28 cellular contexts compared by ENCODE assay signal in the genomic region with DNA sequence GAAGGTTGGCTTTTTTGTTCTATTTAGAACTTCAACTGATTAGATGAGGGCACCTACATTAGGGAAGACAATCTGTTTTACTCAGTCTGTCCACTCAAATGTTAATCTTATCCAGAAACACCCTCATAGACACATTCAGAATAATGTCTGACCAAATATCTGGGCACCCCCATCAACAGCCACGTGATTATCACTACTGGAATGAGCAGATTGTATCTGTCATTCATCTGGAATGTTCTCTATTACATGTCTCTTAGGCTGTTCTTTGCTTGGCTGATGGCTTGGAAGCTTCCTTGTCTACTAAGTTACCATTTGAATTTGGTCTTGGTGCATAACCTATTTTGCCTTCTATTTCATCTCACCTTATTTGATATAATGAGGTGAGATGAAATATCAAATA. TPM values are rescaled to one million over a fixed set of nuclear protein-coding genes. Genes with fewer than 3 reads are reported as not detected.
DNase-seq lines count a peak whose midpoint lies in the region; ATAC-seq, FAIRE-seq and TF ChIP-seq lines count a peak whose summit lies in the region.
"Had no signal": no experiment of that assay in that cellular context is flagged by ENCODE, and none has a peak within 500 bp of the region (broad histone marks: within the 10 kb centered on the region; RNA-seq: fewer than 3 reads in every experiment).

No MANE protein-coding gene starts in this region.

- H3K4me3 ChIP-seq in parathyroid adenoma (ENCODE audit: low read depth, low read length) (no peak overlapping the region), thyroid gland (replicated peaks in 1 of 3) (no peak overlapping the region)
- H3K4me3 ChIP-seq: breast epithelium, hepatocyte, tibial nerve had no signal

- H3K9me3 ChIP-seq in parathyroid adenoma (ENCODE audit: control insufficient read depth, low read length) (no peaks in the 10 kb centered on the region), thyroid gland (no peaks in the 10 kb centered on the region)
- H3K9me3 ChIP-seq: breast epithelium, tibial nerve had no signal

- H3K27me3 Mint-ChIP-seq in glutamatergic neuron (ENCODE audit: unreplicated experiment), result no peaks in the 10 kb centered on the region

- POLR2A ChIA-PET in RWPE1 (lab: Yijun Ruan, JAX; ENCODE audit: low non-redundant PET), result no interaction called here

- CTCF ChIA-PET in RWPE1 (lab: Yijun Ruan, JAX), result interaction anchor here (0.6 kb wide), 1 partner anchor 36 kb away, joined by 4 read pairs; no protein-coding TSS in a partner anchor

- peaks cover 2% of the 10 kb centered on the region for H3K9me3 Mint-ChIP-seq in glutamatergic neuron (ENCODE audit: unreplicated experiment)
- H3K9me3 Mint-ChIP-seq: activated naive CD4-positive, alpha-beta T cell treated with anti-CD3 and anti-CD28 coated beads, Interleukin-2, amount 50 U/mL, for 72 hours; activated T-cell treated with anti-CD3 and anti-CD28 coated beads, Interleukin-2, amount 50 U/mL, for 24 hours; memory B cell; nephron progenitor cell; stimulated activated effector memory CD8-positive, alpha-beta T cell treated with anti-CD3 and anti-CD28 coated beads, Interleukin-12 subunit alpha, Interleukin-12 subunit beta, amount 100 ng/mL, for 72 hours; T-helper 1 cell treated with Interleukin-12 subunit alpha and Interleukin-12 subunit beta and Interleukin-4 antibody, amounts not matched to agents 30 μg/mL and 1 μg/mL, for 36 hours had no signal

- H3K27me3 ChIP-seq in parathyroid adenoma (ENCODE audit: control insufficient read depth, insufficient read depth, low read length) (no peaks in the 10 kb centered on the region), thyroid gland (no peaks in the 10 kb centered on the region)
- H3K27me3 ChIP-seq: breast epithelium, hepatocyte, tibial nerve had no signal

- H3K79me2 ChIP-seq in parathyroid adenoma, result no peaks in the 10 kb centered on the region
- H3K79me2 ChIP-seq: hepatocyte had no signal

- H3K36me3 Mint-ChIP-seq in glutamatergic neuron (ENCODE audit: unreplicated experiment), result no peaks in the 10 kb centered on the region
- H3K36me3 Mint-ChIP-seq: activated naive CD4-positive, alpha-beta T cell treated with anti-CD3 and anti-CD28 coated beads, Interleukin-2, amount 50 U/mL, for 72 hours; memory B cell; stimulated activated effector memory CD8-positive, alpha-beta T cell treated with anti-CD3 and anti-CD28 coated beads, Interleukin-12 subunit alpha, Interleukin-12 subunit beta, amount 100 ng/mL, for 72 hours had no signal

- TF ChIP-seq CTCF in RWPE1 (conservative IDR thresholded peaks at IDR 0.05; ENCODE audit: low read depth) (no peak), parathyroid adenoma (IDR thresholded peaks at IDR 0.05) (no peak), thyroid gland (IDR thresholded peaks at IDR 0.05) (no peak), glutamatergic neuron (IDR thresholded peaks at IDR 0.05; ENCODE audit: partially characterized antibody, unreplicated experiment) (no peak)

- H3K27ac ChIP-seq in RWPE1 (no peak overlapping the region), parathyroid adenoma (no peak overlapping the region), thyroid gland (no peak overlapping the region)
- H3K27ac ChIP-seq: breast epithelium, hepatocyte, tibial nerve, VCaP had no signal

- FAIRE-seq in GM19239 (lab: Jason Lieb, UNC), result no peak
- FAIRE-seq: GM18507, keratinocyte had no signal

- H2AFZ ChIP-seq in parathyroid adenoma, result peak overlapping the region; percentile 31
- H2AFZ ChIP-seq: hepatocyte had no signal

- H3K9ac ChIP-seq in parathyroid adenoma, result no peak overlapping the region

- H3K4me1 Mint-ChIP-seq in glutamatergic neuron (ENCODE audit: low read depth, unreplicated experiment), result no peaks in the 10 kb centered on the region
- H3K4me1 Mint-ChIP-seq: memory B cell; stimulated activated effector memory CD8-positive, alpha-beta T cell treated with anti-CD3 and anti-CD28 coated beads, Interleukin-12 subunit alpha, Interleukin-12 subunit beta, amount 100 ng/mL, for 72 hours had no signal

- TF ChIP-seq POLR2A in thyroid gland (IDR thresholded peaks at IDR 0.05), result no peak

- H3K27ac Mint-ChIP-seq in glutamatergic neuron (ENCODE audit: unreplicated experiment), result no peak overlapping the region
- H3K27ac Mint-ChIP-seq: activated naive CD4-positive, alpha-beta T cell treated with anti-CD3 and anti-CD28 coated beads, Interleukin-2, amount 50 U/mL, for 72 hours; activated T-cell treated with anti-CD3 and anti-CD28 coated beads, Interleukin-2, amount 50 U/mL, for 24 hours; memory B cell; nephron progenitor cell; stimulated activated effector memory CD8-positive, alpha-beta T cell treated with anti-CD3 and anti-CD28 coated beads, Interleukin-12 subunit alpha, Interleukin-12 subunit beta, amount 100 ng/mL, for 72 hours; T-helper 1 cell treated with Interleukin-12 subunit alpha and Interleukin-12 subunit beta and Interleukin-4 antibody, amounts not matched to agents 30 μg/mL and 1 μg/mL, for 36 hours had no signal

- no peak for ATAC-seq in GM21447 (IDR thresholded peaks at IDR 0.05; ENCODE audit: unreplicated experiment)
- ATAC-seq: activated naive CD4-positive, alpha-beta T cell treated with anti-CD3 and anti-CD28 coated beads, Interleukin-2, amount 50 U/mL, for 72 hours; stimulated activated effector memory CD8-positive, alpha-beta T cell treated with anti-CD3 and anti-CD28 coated beads, Interleukin-12 subunit alpha, Interleukin-12 subunit beta, amount 100 ng/mL, for 72 hours had no signal

- H3K4me3 Mint-ChIP-seq in glutamatergic neuron (ENCODE audit: unreplicated experiment), result no peak overlapping the region
- H3K4me3 Mint-ChIP-seq: activated T-cell treated with anti-CD3 and anti-CD28 coated beads, Interleukin-2, amount 50 U/mL, for 24 hours; memory B cell; nephron progenitor cell; stimulated activated effector memory CD8-positive, alpha-beta T cell treated with anti-CD3 and anti-CD28 coated beads, Interleukin-12 subunit alpha, Interleukin-12 subunit beta, amount 100 ng/mL, for 72 hours; T-helper 1 cell treated with Interleukin-12 subunit alpha and Interleukin-12 subunit beta and Interleukin-4 antibody, amounts not matched to agents 30 μg/mL and 1 μg/mL, for 36 hours had no signal

- H3K36me3 ChIP-seq in parathyroid adenoma (ENCODE audit: control insufficient read depth, insufficient read depth, low read length), result no peaks in the 10 kb centered on the region
- no peaks in the 10 kb centered on the region for H3K36me3 ChIP-seq in thyroid gland
- H3K36me3 ChIP-seq: breast epithelium, tibial nerve had no signal

- no peaks in the 10 kb centered on the region for H3K4me1 ChIP-seq in parathyroid adenoma
- H3K4me1 ChIP-seq in thyroid gland, result no peaks in the 10 kb centered on the region
- H3K4me1 ChIP-seq: breast epithelium, tibial nerve had no signal

- DNase-seq in ELR (ENCODE audit: low read depth) (peak; percentile 46), RWPE1 (ENCODE audit: low spot score) (peak; percentile 20), fibroblast of gingiva (ENCODE audit: low read depth) (peak; percentile 3), GM19239 (ENCODE audit: insufficient read length, low spot score) (no peak), thyroid gland (no peak), glutamatergic neuron (no peak)
- DNase-seq: activated CD4-positive, alpha-beta T cell treated with anti-CD3 and anti-CD28 coated beads, Interleukin-2, amount 50 U/mL, for 48 hours; activated T-cell treated with anti-CD3 and anti-CD28 coated beads, Interleukin-2, amount 50 U/mL, for 24 hours; DMS79 treated with DMSO at 0.1 percent for 48 hours; KBM-7; NCI-H1048; NCI-H2081 treated with DMSO at 0.1 percent for 48 hours; NCI-H524; nephron progenitor cell; retina; Right ventricle myocardium superior had no signal

- intact Hi-C loops in thyroid gland (cut with DNase I), result no loop called here

- WGBS in thyroid gland, 2 donors, result 53 to 65% methylated on average over 1 of the region's 1 CpG

- H3K4me2 ChIP-seq in parathyroid adenoma (ENCODE audit: low read length), result no peak overlapping the region
- H3K4me2 ChIP-seq: hepatocyte had no signal

RNA-seq across cellular contexts. Expression of gene LRRC58, which starts 15.7 kb away (rescaled TPM):
- total RNA-seq in thyroid gland (10 to 100 TPM; 40.3 to 52.4 (median 44.6) TPM), glutamatergic neuron (ENCODE audit: unreplicated experiment) (5.8 TPM)

Comparison
In these comparisons a context has a peak if more than half of its experiments do, and no peak if none do; other contexts are left out.
1. DNase-seq: peak in ELR (single experiment), RWPE1 (single experiment) and fibroblast of gingiva (single experiment); none in GM19239 (single experiment), thyroid gland (0 of 2) and glutamatergic neuron (single experiment).